8 cellular contexts compared by ENCODE assay signal in the genomic region with DNA sequence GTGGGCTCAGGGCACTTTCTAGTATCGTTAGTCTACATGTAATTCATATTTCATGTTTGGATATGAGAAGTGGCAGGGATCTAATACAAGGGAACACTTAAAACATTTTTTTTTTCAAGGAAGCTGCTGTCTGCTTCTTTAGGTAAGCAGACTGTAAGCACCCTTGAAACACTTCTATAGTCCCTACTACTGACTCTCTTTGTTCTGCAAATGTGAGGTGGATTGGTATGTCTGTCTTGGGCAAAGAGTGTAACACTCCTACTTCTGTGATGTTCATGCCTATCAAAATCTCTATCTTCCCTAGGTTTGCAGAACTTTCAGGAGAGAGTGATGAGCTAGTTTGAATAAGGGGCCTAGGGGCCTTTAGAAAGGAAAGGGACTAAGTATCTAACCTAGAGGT.
"Had no signal": no experiment of that assay in that cellular context is flagged by ENCODE, and none has a peak within 500 bp of the region (broad histone marks: within the 10 kb centered on the region; RNA-seq: fewer than 3 reads in every experiment).

No MANE protein-coding gene starts in this region.

- H3K27ac ChIP-seq: GM23248, HL-60 had no signal

- FAIRE-seq: H1, H54, K562 had no signal

- H2AFZ ChIP-seq: GM23248 had no signal

- DNase-seq: GM23248, H9, HCEC 1CT, IMR-90 had no signal

- H3K9me3 Mint-ChIP-seq: H9 had no signal

- ATAC-seq: K562 had no signal

- H3K27ac Mint-ChIP-seq: H9 had no signal

- H3K4me3 ChIP-seq: GM23248, K562 had no signal

- H3K9ac ChIP-seq: GM23248 had no signal
